27 cellular contexts compared by ENCODE assay signal in the genomic region with DNA sequence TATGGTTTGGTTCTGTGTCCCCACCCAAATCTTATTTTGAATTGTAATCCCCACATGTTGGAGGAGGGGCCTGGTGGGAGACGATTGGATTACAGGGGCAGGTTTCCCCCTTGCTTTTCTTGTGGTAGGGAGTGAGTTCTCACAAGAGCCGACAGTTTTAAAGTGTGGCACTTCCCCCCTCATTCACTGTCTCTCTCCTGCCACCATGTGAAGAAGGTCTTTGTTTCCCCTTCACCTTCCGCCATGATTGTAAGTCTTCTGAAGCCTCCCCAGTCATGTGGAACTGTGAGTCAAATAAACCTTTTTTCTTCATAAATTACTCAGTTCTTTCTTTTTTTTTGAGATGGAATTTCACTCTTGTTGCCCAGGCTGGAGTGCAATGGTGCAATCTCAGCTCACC.
"Had no signal": no experiment of that assay in that cellular context is flagged by ENCODE, and none has a peak within 500 bp of the region (broad histone marks: within the 10 kb centered on the region; RNA-seq: fewer than 3 reads in every experiment).

No MANE protein-coding gene starts in this region.

- H3K4me3 ChIP-seq: colonic mucosa, coronary artery, dorsolateral prefrontal cortex, esophagus muscularis mucosa, esophagus squamous epithelium, gastrocnemius medialis, gastroesophageal sphincter, heart left ventricle, heart right ventricle had no signal

- H3K27ac ChIP-seq: colonic mucosa, coronary artery, dorsolateral prefrontal cortex, epithelial cell of prostate, esophagus muscularis mucosa, esophagus squamous epithelium, foreskin keratinocyte, gastrocnemius medialis, gastroesophageal sphincter, heart left ventricle, heart right ventricle had no signal

- H3K4me3 Mint-ChIP-seq: dendritic cell treated with granulocyte-macrophage colony-stimulating factor and Interleukin-4, amounts not matched to agents 40 ng/mL and 50 ng/mL, for 4 days; effector memory CD8-positive, alpha-beta T cell; endodermal cell had no signal

- H3K9me3 ChIP-seq: colonic mucosa, esophagus muscularis mucosa, esophagus squamous epithelium, gastrocnemius medialis, gastroesophageal sphincter, heart left ventricle, heart right ventricle had no signal

- ATAC-seq: effector memory CD8-positive, alpha-beta T cell; esophagus mucosa; foreskin keratinocyte; gastrocnemius medialis; gastroesophageal sphincter; heart left ventricle; heart right ventricle had no signal

- H3K27ac Mint-ChIP-seq: dendritic cell treated with granulocyte-macrophage colony-stimulating factor and Interleukin-4, amounts not matched to agents 40 ng/mL and 50 ng/mL, for 4 days; effector memory CD8-positive, alpha-beta T cell; endodermal cell had no signal

- H3K27me3 ChIP-seq: colonic mucosa, dorsolateral prefrontal cortex, esophagus muscularis mucosa, esophagus squamous epithelium, gastrocnemius medialis, gastroesophageal sphincter, heart left ventricle, heart right ventricle had no signal

- DNase-seq: colonic mucosa; cortex of kidney; dermis blood vessel endothelial cell; dorsolateral prefrontal cortex; effector CD4-positive, alpha-beta T cell; effector CD8-positive, alpha-beta T cell; effector memory CD4-positive, alpha-beta T cell; effector memory CD8-positive, alpha-beta T cell; endodermal cell; erythroblast; esophagus squamous epithelium; foreskin fibroblast; foreskin keratinocyte; foreskin melanocyte; gastrocnemius medialis; glutamatergic neuron; head of caudate nucleus; heart left ventricle; heart right ventricle had no signal

- H3K9me3 Mint-ChIP-seq: dendritic cell treated with granulocyte-macrophage colony-stimulating factor and Interleukin-4, amounts not matched to agents 40 ng/mL and 50 ng/mL, for 4 days; effector memory CD8-positive, alpha-beta T cell; endodermal cell had no signal

- H3K36me3 ChIP-seq: colonic mucosa, esophagus muscularis mucosa, esophagus squamous epithelium, gastrocnemius medialis, gastroesophageal sphincter, heart left ventricle, heart right ventricle had no signal

- H3K4me1 ChIP-seq: colonic mucosa, esophagus muscularis mucosa, esophagus squamous epithelium, foreskin keratinocyte, gastrocnemius medialis, gastroesophageal sphincter, heart left ventricle, heart right ventricle had no signal

- FAIRE-seq: endometrium, endothelial cell of umbilical vein had no signal

- H3K27me3 Mint-ChIP-seq: dendritic cell treated with granulocyte-macrophage colony-stimulating factor and Interleukin-4, amounts not matched to agents 40 ng/mL and 50 ng/mL, for 4 days had no signal
